Comparison of ENCODE assay signal across 8 cellular contexts in genomic region chr17:32483451-32484019, GRCh38. TPM values are rescaled to one million over a fixed set of nuclear protein-coding genes. Genes with fewer than 3 reads are reported as not detected.
DNase-seq lines count a peak whose midpoint lies in the region; ATAC-seq and TF ChIP-seq lines count a peak whose summit lies in the region.

No MANE protein-coding gene starts in this region.

- H3K27ac ChIP-seq in esophagus squamous epithelium, result peak overlapping the region; percentile 46 to 66 (median 56)
- peak overlapping the region; percentile 43 for H3K27ac ChIP-seq in vagina

- 19 to 20% methylated on average over 2 to 5 of the region's 7 CpGs for WGBS in esophagus squamous epithelium, 2 donors

- POLR2A ChIA-PET in activated CD4-positive, alpha-beta T cell treated with anti-CD3 and anti-CD28 coated beads, Interleukin-2, amount 10 ng/mL, durations not matched to agents 7 days and 5 days (lab: Charles Lee), result no interaction called here

- H3K9me3 ChIP-seq in esophagus squamous epithelium, result no peaks in the 10 kb centered on the region
- no peaks in the 10 kb centered on the region for H3K9me3 ChIP-seq in mucosa of descending colon
- no peaks in the 10 kb centered on the region for H3K9me3 ChIP-seq in vagina

- peak; percentile 68 to 74 for DNase-seq in AML-193 (lab: John Stamatoyannopoulos, UW)
- DNase-seq in NCI-H2171 (lab: John Stamatoyannopoulos, UW), result peak; percentile 74
- DNase-seq in activated CD4-positive, alpha-beta T cell treated with anti-CD3 and anti-CD28 coated beads, Interleukin-2, amount 10 ng/mL, durations not matched to agents 7 days and 5 days, result peak; percentile 52
- DNase-seq in esophagus squamous epithelium (lab: John Stamatoyannopoulos, UW), result no peak
- DNase-seq in mucosa of descending colon, result peak; percentile 39 to 71 (median 46)
- no peak for DNase-seq in vagina (ENCODE audit: extremely low spot score in 2 of 2)

- H3K4me1 Mint-ChIP-seq in activated CD4-positive, alpha-beta T cell treated with anti-CD3 and anti-CD28 coated beads, Interleukin-2, amount 10 ng/mL, durations not matched to agents 7 days and 5 days, result peaks cover 19% of the 10 kb centered on the region

- no peaks in the 10 kb centered on the region for H3K27me3 Mint-ChIP-seq in activated CD4-positive, alpha-beta T cell treated with anti-CD3 and anti-CD28 coated beads, Interleukin-2, amount 10 ng/mL, durations not matched to agents 7 days and 5 days

- peak; percentile 41 for ATAC-seq in GM18511 (IDR thresholded peaks at IDR 0.05; ENCODE audit: unreplicated experiment)
- ATAC-seq in mucosa of descending colon, result peak; percentile 41
- no peak for ATAC-seq in HG03354 (IDR thresholded peaks at IDR 0.05; ENCODE audit: poor library complexity, severe bottlenecking, unreplicated experiment)

- H3K4me3 Mint-ChIP-seq in activated CD4-positive, alpha-beta T cell treated with anti-CD3 and anti-CD28 coated beads, Interleukin-2, amount 10 ng/mL, durations not matched to agents 7 days and 5 days, result no peak overlapping the region

- TF ChIP-seq CTCF in esophagus squamous epithelium (IDR thresholded peaks at IDR 0.05) (peak in 5 of 6 experiments; percentile 56 to 76 (median 64)), mucosa of descending colon (IDR thresholded peaks at IDR 0.05) (peak; percentile 13), vagina (IDR thresholded peaks at IDR 0.05) (peak; percentile 50 to 60 (median 54))

- intact Hi-C loops in esophagus squamous epithelium (cut with DNase I) (loop anchor here (10.0 kb wide), 2 partner anchors 131 to 271 kb away; no protein-coding TSS in a partner anchor), mucosa of descending colon (cut with DNase I, micrococcal nuclease) (no loop called here), vagina (cut with DNase I) (no loop called here)

- H3K4me1 ChIP-seq in esophagus squamous epithelium (peaks cover 18 to 49% (median 18%) of the 10 kb centered on the region in 3 donors), mucosa of descending colon (ENCODE audit: low read depth) (peaks cover 12% of the 10 kb centered on the region), vagina (peaks cover 30% of the 10 kb centered on the region)

- H3K27me3 ChIP-seq in esophagus squamous epithelium (no peaks in the 10 kb centered on the region), vagina (no peaks in the 10 kb centered on the region)

- no peak overlapping the region for H3K4me3 ChIP-seq in esophagus squamous epithelium
- H3K4me3 ChIP-seq in mucosa of descending colon, result no peak overlapping the region
- H3K4me3 ChIP-seq in vagina, result no peak overlapping the region

- peaks cover 28% of the 10 kb centered on the region for H3K36me3 Mint-ChIP-seq in activated CD4-positive, alpha-beta T cell treated with anti-CD3 and anti-CD28 coated beads, Interleukin-2, amount 10 ng/mL, durations not matched to agents 7 days and 5 days (ENCODE audit: low read depth)

- no peaks in the 10 kb centered on the region for H3K9me3 Mint-ChIP-seq in activated CD4-positive, alpha-beta T cell treated with anti-CD3 and anti-CD28 coated beads, Interleukin-2, amount 10 ng/mL, durations not matched to agents 7 days and 5 days

- TF ChIP-seq POLR2A in esophagus squamous epithelium (IDR thresholded peaks at IDR 0.05), result no peak
- TF ChIP-seq POLR2A in vagina (IDR thresholded peaks at IDR 0.05), result no peak

- CTCF ChIA-PET in activated CD4-positive, alpha-beta T cell treated with anti-CD3 and anti-CD28 coated beads, Interleukin-2, amount 10 ng/mL, durations not matched to agents 7 days and 5 days (lab: Charles Lee), result interaction anchor here (0.7 to 4.3 kb wide), 12 partner anchors 10 to 394 kb away, joined by 3 to 22 read pairs (median 4); partner anchors contain the start of genes MYO1D and PSMD11

- H3K27ac Mint-ChIP-seq in activated CD4-positive, alpha-beta T cell treated with anti-CD3 and anti-CD28 coated beads, Interleukin-2, amount 10 ng/mL, durations not matched to agents 7 days and 5 days, result peak overlapping the region; percentile 1

- H3K36me3 ChIP-seq in esophagus squamous epithelium (peaks cover 19 to 53% (median 24%) of the 10 kb centered on the region in 3 donors), mucosa of descending colon (ENCODE audit: low read depth) (peaks cover 12% of the 10 kb centered on the region), vagina (peaks cover 0 to 30% of the 10 kb centered on the region in 2 donors)

RNA-seq across cellular contexts. Expression of gene CDK5R1, which starts 3.3 kb away (rescaled TPM):
- total RNA-seq in activated CD4-positive, alpha-beta T cell treated with anti-CD3 and anti-CD28 coated beads, Interleukin-2, amount 10 ng/mL, durations not matched to agents 7 days and 5 days, result 1 to 10 TPM; 4.1 to 4.6 TPM
- total RNA-seq in esophagus squamous epithelium (10 to 100 TPM in 2 of 4 donors, 1 to 10 TPM in 2; 5.7 to 12.1 (median 10.7) TPM), mucosa of descending colon (1 to 10 TPM in 2 of 3 donors, under 1 TPM in 1; 0.72 to 2.1 (median 1.3) TPM), vagina (4.9 TPM)

RNA-seq across cellular contexts. Expression of gene PSMD11, which starts 39.2 kb away (rescaled TPM):
- total RNA-seq in activated CD4-positive, alpha-beta T cell treated with anti-CD3 and anti-CD28 coated beads, Interleukin-2, amount 10 ng/mL, durations not matched to agents 7 days and 5 days, result 10 to 100 TPM; 78.8 to 90.7 TPM
- total RNA-seq in esophagus squamous epithelium (100 to 1,000 TPM in 1 of 4 donors, 10 to 100 TPM in 3; 53.5 to 148 (median 70.3) TPM), mucosa of descending colon (10 to 100 TPM; 81.5 to 99.2 (median 85.8) TPM), vagina (46.9 TPM)

Comparison
In these comparisons a context has a peak if more than half of its experiments do, and no peak if none do; other contexts are left out.
1. DNase-seq: peak in AML-193 (2 of 2), NCI-H2171 (single experiment), activated CD4-positive, alpha-beta T cell treated with anti-CD3 and anti-CD28 coated beads, Interleukin-2, amount 10 ng/mL, durations not matched to agents 7 days and 5 days (single experiment) and mucosa of descending colon (3 of 3); none in esophagus squamous epithelium (single experiment) and vagina (0 of 2).
2. CTCF ChIP-seq: peak in every context shown above with its lines; median percentile 64 in esophagus squamous epithelium; 54 in vagina; 13 in mucosa of descending colon.